Comparison of ENCODE assay signal across 29 cellular contexts in genomic region chr2:192877159-192877558, GRCh38.
DNase-seq lines count a peak whose midpoint lies in the region; ATAC-seq, FAIRE-seq and TF ChIP-seq lines count a peak whose summit lies in the region.
"Had no signal": no experiment of that assay in that cellular context is flagged by ENCODE, and none has a peak within 500 bp of the region (broad histone marks: within the 10 kb centered on the region; RNA-seq: fewer than 3 reads in every experiment).

No MANE protein-coding gene starts in this region.

- H2BK5ac ChIP-seq in H1 (ENCODE audit: low read depth, low read length) (no peak overlapping the region), neuronal stem cell (ENCODE audit: low read length) (no peak overlapping the region)

- no peak overlapping the region for H2BK20ac ChIP-seq in H1 (ENCODE audit: low read length)

- 89% methylated on average over 3 of the region's 3 CpGs; no CpG with 5 or more reads in 1 of the 2 experiments for WGBS in H1 (ENCODE audit: extremely low coverage in 1 of 2, insufficient coverage in 1 of 2, insufficient read length in 1 of 2, insufficient replicate concordance in 2 of 2, low coverage in 1 of 2, low lambda C conversion rate in 2 of 2, missing lambda C conversion rate in 1 of 2), 2 experiments
- no CpG with 5 or more reads among the region's 3 CpGs for WGBS in neuronal stem cell (ENCODE audit: extremely low coverage in 2 of 2, insufficient read length in 2 of 2, insufficient replicate concordance in 1 of 2), 2 donors

- peak overlapping the region; percentile 40 for H3K27ac Mint-ChIP-seq in GM23338
- H3K27ac Mint-ChIP-seq: CD14-positive monocyte; CD4-positive, alpha-beta memory T cell; CD4-positive, CD25-positive, alpha-beta regulatory T cell; CD8-positive, alpha-beta memory T cell had no signal

- no peak for TF ChIP-seq POLR2A in H1 (IDR thresholded peaks at IDR 0.05; ENCODE audit: control extremely low read depth in 1 of 2, low read depth in 2 of 2, low read length in 2 of 2)
- no peak for TF ChIP-seq POLR2A in breast epithelium (IDR thresholded peaks at IDR 0.05)

- H4K20me1 ChIP-seq in GM23338 (replicated peaks; ENCODE audit: insufficient read depth) (no peaks in the 10 kb centered on the region), H1 (replicated peaks in 1 of 2; ENCODE audit: control insufficient read depth in 1 of 2, insufficient read depth in 2 of 2, low read length in 2 of 2) (no peaks in the 10 kb centered on the region)
- H4K20me1 ChIP-seq: BLaER1 had no signal

- H2BK15ac ChIP-seq in H1 (ENCODE audit: low read length): no peak overlapping the region
- H2BK15ac ChIP-seq in neuronal stem cell (ENCODE audit: low read length): no peak overlapping the region

- no peaks in the 10 kb centered on the region for H3K27me3 ChIP-seq in GM23338 (ENCODE audit: insufficient read depth)
- no peaks in the 10 kb centered on the region; a peak in 1 of 7 replicates for H3K27me3 ChIP-seq in H1 (replicated peaks in 1 of 4; ENCODE audit: control insufficient read depth in 3 of 4, extremely low read depth in 1 of 4, insufficient read depth in 3 of 4, low read length in 3 of 4)
- H3K27me3 ChIP-seq in neuronal stem cell (ENCODE audit: control insufficient read depth in 3 of 3, insufficient read depth in 3 of 3, low read depth in 1 of 3, low read length in 3 of 3): no peaks in the 10 kb centered on the region
- no peaks in the 10 kb centered on the region for H3K27me3 ChIP-seq in breast epithelium
- H3K27me3 ChIP-seq: BE2C, BLaER1 had no signal

- H3K27ac ChIP-seq in GM23338 (ENCODE audit: low read depth) (no peak overlapping the region), VCaP (peak overlapping the region; percentile 96), H1 (ENCODE audit: low read depth, low read length) (no peak overlapping the region), neuronal stem cell (replicated peaks; ENCODE audit: low read length) (no peak overlapping the region), breast epithelium (no peak overlapping the region)
- H3K27ac ChIP-seq: 22Rv1, A549, BLaER1 had no signal

- H3K79me2 ChIP-seq in GM23338 (replicated peaks; ENCODE audit: insufficient read depth) (no peaks in the 10 kb centered on the region), H1 (ENCODE audit: control insufficient read depth in 1 of 2, insufficient read depth in 2 of 2, low read length in 2 of 2) (no peaks in the 10 kb centered on the region)

- no peak overlapping the region for H2BK12ac ChIP-seq in H1 (ENCODE audit: low read depth, low read length)
- H2BK12ac ChIP-seq in neuronal stem cell (ENCODE audit: low read length): no peak overlapping the region

- peak overlapping the region; percentile 6; the same call in 1 of the 2 replicates for H2AFZ ChIP-seq in GM23338
- H2AFZ ChIP-seq in H1 (ENCODE audit: low read length): peak overlapping the region; percentile 84; the same call in 1 of the 2 replicates
- peak overlapping the region; percentile 69 for H2AFZ ChIP-seq in neuronal stem cell (ENCODE audit: low read length)

- H3K23me2 ChIP-seq in H1 (ENCODE audit: low read depth, low read length): no peaks in the 10 kb centered on the region; the same call in 1 of the 2 replicates

- H3K4me3 Mint-ChIP-seq in GM23338: no peak overlapping the region
- H3K4me3 Mint-ChIP-seq: CD14-positive monocyte; CD4-positive, alpha-beta memory T cell; CD4-positive, CD25-positive, alpha-beta regulatory T cell; CD8-positive, alpha-beta memory T cell had no signal

- H3K18ac ChIP-seq in H1 (ENCODE audit: extremely low read depth, low read length) (no peak overlapping the region), neuronal stem cell (ENCODE audit: low read length) (no peak overlapping the region)

- ATAC-seq in GM23338 (peak; percentile 80), HG03025 (IDR thresholded peaks at IDR 0.05; ENCODE audit: low FRiP score, unreplicated experiment) (no peak)
- ATAC-seq: A549, GM12878 had no signal

- DNase-seq in GM23338 (ENCODE audit: low spot score) (peak; percentile 23), H1 (ENCODE audit: low read depth in 1 of 2, low spot score in 2 of 2) (no peak), neuronal stem cell (ENCODE audit: low spot score) (no peak), Ammon's horn (ENCODE audit: low spot score) (no peak), T1000 (lab: John Stamatoyannopoulos, UW) (no peak), breast epithelium (ENCODE audit: low spot score in 2 of 2) (no peak)
- DNase-seq: AML-193; BE2C; C1 segment of cervical spinal cord; CD4-positive, alpha-beta memory T cell; CD4-positive, CD25-positive, alpha-beta regulatory T cell; CD8-positive, alpha-beta memory T cell; COR-L47; DMS 273 treated with DMSO at 0.1 percent for 48 hours; DMS153; DMS53; DMS79; DND-41; EL; GDM1 had no signal

- no peak for TF ChIP-seq EP300 in H1 (IDR thresholded peaks at IDR 0.05; ENCODE audit: borderline replicate concordance in 1 of 2, low read depth in 2 of 2, low read length in 2 of 2)

- H3K56ac ChIP-seq in H1 (replicated peaks; ENCODE audit: insufficient read length, low read depth, low read length): no peak overlapping the region

- no peak overlapping the region for H4K5ac ChIP-seq in H1 (ENCODE audit: insufficient read length, low read depth, low read length)

- no peak overlapping the region for H3K4ac ChIP-seq in H1 (replicated peaks; ENCODE audit: insufficient read length, low read depth, low read length)
- H3K4ac ChIP-seq in neuronal stem cell (ENCODE audit: low read length): no peak overlapping the region

- POLR2A ChIA-PET in H1 (lab: Charles Lee; ENCODE audit: partially characterized antibody): no interaction called here

- H4K8ac ChIP-seq in H1 (ENCODE audit: extremely low read depth, insufficient read depth, low read length) (no peak overlapping the region), neuronal stem cell (ENCODE audit: low read depth, low read length) (no peak overlapping the region)

- no peak overlapping the region for H2AK5ac ChIP-seq in H1 (ENCODE audit: low read depth, low read length)
- no peak overlapping the region for H2AK5ac ChIP-seq in neuronal stem cell (ENCODE audit: low read depth, low read length)

- H3K23ac ChIP-seq in H1 (ENCODE audit: insufficient read length) (no peak overlapping the region), neuronal stem cell (ENCODE audit: low read depth, low read length, poor library complexity) (no peak overlapping the region)

- no peaks in the 10 kb centered on the region for H3F3A ChIP-seq in GM23338 (replicated peaks; ENCODE audit: low read depth)

- H3K4me3 ChIP-seq in GM23338 (no peak overlapping the region), H1 (ENCODE audit: extremely low read depth in 1 of 4, insufficient read depth in 2 of 4, low read depth in 3 of 4, low read length in 4 of 4) (no peak overlapping the region), neuronal stem cell (ENCODE audit: low read length in 2 of 2) (no peak overlapping the region), breast epithelium (no peak overlapping the region)
- H3K4me3 ChIP-seq: A549, BLaER1, GM12878 had no signal

- H3K9me3 Mint-ChIP-seq in GM23338: no peaks in the 10 kb centered on the region

- H3K9ac ChIP-seq in H1 (replicated peaks in 1 of 4; ENCODE audit: extremely low read depth in 1 of 4, low read depth in 3 of 4, low read length in 3 of 4) (no peak overlapping the region), neuronal stem cell (ENCODE audit: low read depth, low read length, poor library complexity) (no peak overlapping the region)
- H3K9ac ChIP-seq: BLaER1 had no signal

- H3K9me3 ChIP-seq in H1 (ENCODE audit: insufficient read depth in 2 of 2, low read depth in 1 of 2, low read length in 1 of 2) (no peaks in the 10 kb centered on the region), neuronal stem cell (replicated peaks in 1 of 2; ENCODE audit: control insufficient read depth in 2 of 2, insufficient read depth in 1 of 2, low read depth in 1 of 2, low read length in 2 of 2) (no peaks in the 10 kb centered on the region), breast epithelium (no peaks in the 10 kb centered on the region)
- H3K9me3 ChIP-seq: A549, BE2C, BLaER1 had no signal

- H3K79me1 ChIP-seq in H1 (ENCODE audit: low read depth, low read length) (no peaks in the 10 kb centered on the region), neuronal stem cell (ENCODE audit: low read depth, low read length) (no peaks in the 10 kb centered on the region)

- H3K14ac ChIP-seq in H1 (ENCODE audit: insufficient read length): no peak overlapping the region
- H3K14ac ChIP-seq in neuronal stem cell (ENCODE audit: low read length): no peak overlapping the region

- no peaks in the 10 kb centered on the region for H3K27me3 Mint-ChIP-seq in GM23338 (ENCODE audit: insufficient read depth, low read depth, poor library complexity)
- H3K27me3 Mint-ChIP-seq: CD4-positive, alpha-beta memory T cell; CD4-positive, CD25-positive, alpha-beta regulatory T cell had no signal

- no peak for TF ChIP-seq RAD21 in H1 (IDR thresholded peaks at IDR 0.05 in 1 of 2, conservative IDR thresholded peaks at IDR 0.05 in 1 of 2; ENCODE audit: low read depth in 2 of 2, low read length in 2 of 2)

- H3K4me1 Mint-ChIP-seq in GM23338: peaks cover 9% of the 10 kb centered on the region; the same call in 2 of the 3 replicates
- H3K4me1 Mint-ChIP-seq: CD14-positive monocyte; CD4-positive, alpha-beta memory T cell; CD4-positive, CD25-positive, alpha-beta regulatory T cell; CD8-positive, alpha-beta memory T cell had no signal

- H3K36me3 ChIP-seq in GM23338 (ENCODE audit: insufficient read depth): no peaks in the 10 kb centered on the region
- no peaks in the 10 kb centered on the region for H3K36me3 ChIP-seq in H1 (ENCODE audit: control insufficient read depth in 2 of 4, insufficient read depth in 4 of 4, low read length in 3 of 4)
- H3K36me3 ChIP-seq in neuronal stem cell (replicated peaks in 1 of 2; ENCODE audit: control insufficient read depth in 2 of 2, insufficient read depth in 2 of 2, low read length in 2 of 2): no peaks in the 10 kb centered on the region
- no peaks in the 10 kb centered on the region for H3K36me3 ChIP-seq in breast epithelium
- H3K36me3 ChIP-seq: BE2C, BLaER1 had no signal

- H3K9me2 ChIP-seq in GM23338 (ENCODE audit: insufficient read depth): no peaks in the 10 kb centered on the region

- H2BK120ac ChIP-seq in H1 (replicated peaks; ENCODE audit: low read depth, low read length) (no peak overlapping the region), neuronal stem cell (ENCODE audit: low read depth, low read length) (no peak overlapping the region)

- intact Hi-C loops in breast epithelium (cut with DNase I; ENCODE audit: low total_unique reads): no loop called here

- H4K91ac ChIP-seq in H1 (replicated peaks; ENCODE audit: insufficient read length, low read length) (no peak overlapping the region), neuronal stem cell (ENCODE audit: low read depth, low read length, poor library complexity) (no peak overlapping the region)

- no peak for FAIRE-seq in H1 (lab: Jason Lieb, UNC)
- FAIRE-seq: A549, GM12878, GM12892, GM19239 had no signal

- H3K36me3 Mint-ChIP-seq in GM23338 (ENCODE audit: low read depth): no peaks in the 10 kb centered on the region
- H3K36me3 Mint-ChIP-seq: CD14-positive monocyte; CD4-positive, alpha-beta memory T cell; CD4-positive, CD25-positive, alpha-beta regulatory T cell; CD8-positive, alpha-beta memory T cell had no signal

- H3K4me1 ChIP-seq in GM23338 (ENCODE audit: insufficient read depth) (no peaks in the 10 kb centered on the region), H1 (replicated peaks in 1 of 4; ENCODE audit: control insufficient read depth in 3 of 4, insufficient read depth in 4 of 4, low read length in 3 of 4) (no peaks in the 10 kb centered on the region), neuronal stem cell (ENCODE audit: control insufficient read depth in 2 of 2, insufficient read depth in 1 of 2, low read depth in 1 of 2, low read length in 2 of 2) (peaks cover 0 to 2% of the 10 kb centered on the region in 2 donors), breast epithelium (no peaks in the 10 kb centered on the region)
- H3K4me1 ChIP-seq: A549, BE2C, BLaER1 had no signal

- CTCF ChIA-PET in H1 (lab: Charles Lee; ENCODE audit: partially characterized antibody): no interaction called here

- TF ChIP-seq CTCF in GM23338 (conservative IDR thresholded peaks at IDR 0.05; ENCODE audit: low read depth in 2 of 2): no peak
- no peak for TF ChIP-seq CTCF in VCaP (conservative IDR thresholded peaks at IDR 0.05)
- no peak for TF ChIP-seq CTCF in H1 (IDR thresholded peaks at IDR 0.05; ENCODE audit: control extremely low read depth in 1 of 3, insufficient read depth in 1 of 3, low read depth in 1 of 3, low read length in 3 of 3)
- no peak for TF ChIP-seq CTCF in breast epithelium (IDR thresholded peaks at IDR 0.05)

- H3K4me2 ChIP-seq in GM23338 (no peak overlapping the region), H1 (ENCODE audit: insufficient read depth in 1 of 2, low read depth in 2 of 2, low read length in 2 of 2) (no peak overlapping the region), neuronal stem cell (ENCODE audit: insufficient read depth, low read length, poor library complexity, severe bottlenecking) (no peak overlapping the region)
- H3K4me2 ChIP-seq: A549, BLaER1 had no signal

Comparison
In these comparisons a context has a peak if more than half of its experiments do, and no peak if none do; other contexts are left out.
1. H2AFZ ChIP-seq: peak in every context shown above with its lines; median percentile 84 in H1; 69 in neuronal stem cell; 6 in GM23338.